8 cellular contexts compared by ENCODE assay signal in the genomic region with DNA sequence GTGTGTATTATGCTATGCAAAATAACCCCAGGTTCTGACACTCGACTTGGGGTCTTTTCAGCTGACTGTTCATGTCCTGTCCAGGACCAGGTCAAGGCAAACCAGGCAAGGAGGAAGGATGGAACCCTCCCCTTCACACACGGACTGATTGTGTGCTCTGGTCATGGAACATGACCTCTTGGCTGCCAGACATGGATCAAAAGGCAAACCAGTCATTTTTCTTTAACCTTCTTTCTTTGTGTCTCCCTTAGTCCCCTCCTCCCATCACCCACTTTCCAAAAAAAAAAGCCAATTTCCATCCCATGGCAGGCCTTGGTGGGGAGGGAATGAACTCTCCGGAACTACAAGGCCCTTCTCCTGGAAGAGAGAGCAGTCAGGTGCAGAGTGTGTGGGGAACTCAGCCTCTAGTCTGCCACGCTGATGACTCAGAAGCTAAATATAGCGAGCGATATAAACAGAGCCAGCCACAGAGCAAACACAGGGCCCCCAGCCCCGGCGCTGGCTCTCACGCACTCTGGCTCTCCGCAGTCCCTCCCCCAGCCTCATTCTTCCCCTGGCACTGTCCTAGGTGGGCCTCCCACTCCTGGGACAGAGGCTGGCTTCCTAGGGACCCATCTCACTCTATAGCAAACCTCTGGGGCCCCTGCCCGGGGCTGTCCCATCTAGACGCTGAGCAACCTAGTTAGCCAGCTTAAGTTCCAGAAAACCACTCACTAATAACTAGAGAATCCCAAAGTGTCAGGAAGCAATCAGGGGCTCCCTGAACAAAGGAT. TPM values are rescaled to one million over a fixed set of nuclear protein-coding genes. Genes with fewer than 3 reads are reported as not detected.
A peak's percentile ranks its signal among the peaks of the same experiment; 100 is the strongest.
DNase-seq lines count a peak whose midpoint lies in the region; ATAC-seq and TF ChIP-seq lines count a peak whose summit lies in the region.

No MANE protein-coding gene starts in this region.

- H3K36me3 ChIP-seq in right atrium auricular region (no peaks in the 10 kb centered on the region), sigmoid colon (no peaks in the 10 kb centered on the region)

- peak overlapping the region; percentile 87 to 96 for H3K27ac ChIP-seq in right atrium auricular region
- H3K27ac ChIP-seq in sigmoid colon: peak overlapping the region; percentile 87 to 98 (median 95)

- peak in 2 of 4 donors; percentile 41 to 69 for TF ChIP-seq EP300 in sigmoid colon (IDR thresholded peaks at IDR 0.05)

- TF ChIP-seq CTCF in right atrium auricular region (IDR thresholded peaks at IDR 0.05) (no peak), sigmoid colon (IDR thresholded peaks at IDR 0.05) (no peak)

- ATAC-seq in GM18498 (IDR thresholded peaks at IDR 0.05; ENCODE audit: unreplicated experiment) (peak; percentile 77), HG02678 (IDR thresholded peaks at IDR 0.05; ENCODE audit: unreplicated experiment) (peak; percentile 78)

- no peaks in the 10 kb centered on the region for H3K27me3 ChIP-seq in right atrium auricular region
- H3K27me3 ChIP-seq in sigmoid colon: no peaks in the 10 kb centered on the region

- peak; percentile 20 to 40 for TF ChIP-seq POLR2A in sigmoid colon (IDR thresholded peaks at IDR 0.05)

- DNase-seq in NCI-H1048 (lab: John Stamatoyannopoulos, UW) (peak; percentile 33), SKM-1 (lab: John Stamatoyannopoulos, UW; ENCODE audit: unreplicated experiment) (peak; percentile 62), amniotic epithelial cell (ENCODE audit: low read depth) (peak; percentile 93), right atrium auricular region (ENCODE audit: low spot score) (peak; percentile 79), sigmoid colon (peak; percentile 91), T-helper 9 cell (no peak)

- intact Hi-C loops in sigmoid colon (cut with DNase I): no loop called here

- H3K9me3 ChIP-seq in right atrium auricular region: no peaks in the 10 kb centered on the region
- H3K9me3 ChIP-seq in sigmoid colon: no peaks in the 10 kb centered on the region

- 5 to 6% methylated on average over 12 of the region's 12 CpGs for WGBS in sigmoid colon, 2 donors

- H3K4me1 ChIP-seq in right atrium auricular region (peaks cover 0 to 77% of the 10 kb centered on the region in 2 donors), sigmoid colon (peaks cover 0 to 100% (median 100%) of the 10 kb centered on the region in 4 donors)

- H3K4me3 ChIP-seq in right atrium auricular region (no peak overlapping the region), sigmoid colon (no peak overlapping the region)

RNA-seq across cellular contexts. Expression of a gene that starts 10.0 kb away (rescaled TPM):
- 1 to 10 TPM; 1.3 to 3.0 TPM for total RNA-seq in right atrium auricular region
- 10 to 100 TPM in 3 of 4 donors, 1 to 10 TPM in 1; 5.8 to 18.0 (median 14.8) TPM for total RNA-seq in sigmoid colon
- 10 to 100 TPM in 2 of 3 donors, 1 to 10 TPM in 1; 4.8 to 18.1 (median 15.5) TPM for polyA plus RNA-seq in sigmoid colon

RNA-seq across cellular contexts. Expression of a gene that starts 59.7 kb away (rescaled TPM):
- total RNA-seq in right atrium auricular region: 100 to 1,000 TPM; 255 to 283 TPM
- total RNA-seq in sigmoid colon: 100 to 1,000 TPM; 307 to 378 (median 342) TPM
- polyA plus RNA-seq in sigmoid colon: 100 to 1,000 TPM; 304 to 467 (median 403) TPM
